ENCODE assay signal across 25 cellular contexts in genomic region chr10:102186128-102186527, GRCh38. TPM values are rescaled to one million over a fixed set of nuclear protein-coding genes. Genes with fewer than 3 reads are reported as not detected.
DNase-seq lines count a peak whose midpoint lies in the region; ATAC-seq and TF ChIP-seq lines count a peak whose summit lies in the region.
"Had no signal": no experiment of that assay in that cellular context is flagged by ENCODE, and none has a peak within 500 bp of the region (broad histone marks: within the 10 kb centered on the region; RNA-seq: fewer than 3 reads in every experiment).

No MANE protein-coding gene starts in this region.

- H3K4me1 ChIP-seq in A673 (ENCODE audit: insufficient read depth, low read length, poor library complexity, severe bottlenecking): no peaks in the 10 kb centered on the region
- peaks cover 0 to 9% (median 8%) of the 10 kb centered on the region in 3 donors for H3K4me1 ChIP-seq in esophagus squamous epithelium
- H3K4me1 ChIP-seq: gastrocnemius medialis, psoas muscle had no signal

- TF ChIP-seq CTCF in A673 (conservative IDR thresholded peaks at IDR 0.05; ENCODE audit: low read depth, low read length): no peak
- no peak for TF ChIP-seq CTCF in fibroblast of pulmonary artery (IDR thresholded peaks at IDR 0.05; ENCODE audit: low read length, missing control alignments)
- no peak for TF ChIP-seq CTCF in esophagus squamous epithelium (IDR thresholded peaks at IDR 0.05)

- intact Hi-C loops in A673 (cut with micrococcal nuclease; ENCODE audit: unreplicated experiment): no loop called here
- intact Hi-C loops in esophagus squamous epithelium (cut with DNase I): no loop called here

- no peak overlapping the region for H3K27ac ChIP-seq in A673 (ENCODE audit: low read depth, low read length, poor library complexity, severe bottlenecking)
- H3K27ac ChIP-seq in esophagus squamous epithelium: peak overlapping the region in 2 of 4 donors; percentile 17 to 31
- H3K27ac ChIP-seq: colonic mucosa, gastrocnemius medialis, neural progenitor cell, psoas muscle, VCaP had no signal

- H3K27me3 ChIP-seq in A673 (replicated peaks; ENCODE audit: insufficient read depth, low read depth, low read length, poor library complexity) (no peaks in the 10 kb centered on the region), esophagus squamous epithelium (no peaks in the 10 kb centered on the region)
- H3K27me3 ChIP-seq: colonic mucosa, gastrocnemius medialis, neural progenitor cell had no signal

- CTCF ChIA-PET in A673 (lab: Charles Lee): no interaction called here

- DNase-seq in A673 (ENCODE audit: low spot score) (peak; percentile 55), GM03348 (ENCODE audit: low spot score) (peak; percentile 17), NOMO-1 treated with DMSO at 0.1 percent for 48 hours (lab: John Stamatoyannopoulos, UW; ENCODE audit: unreplicated experiment) (peak; percentile 57), fibroblast of pulmonary artery (ENCODE audit: low read depth) (peak; percentile 66), esophagus squamous epithelium (lab: John Stamatoyannopoulos, UW) (no peak), activated gamma-delta T cell (lab: John Stamatoyannopoulos, UW) (no peak)
- DNase-seq: activated CD4-positive, alpha-beta memory T cell treated with anti-CD3 and anti-CD28 coated beads, Interleukin-2, amount 10 ng/mL, durations not matched to agents 7 days and 5 days; activated T-cell treated with anti-CD3 and anti-CD28 coated beads, Interleukin-2, amount 50 U/mL, for 4 hours; CD8-positive, alpha-beta T cell; colonic mucosa; DMS79 treated with DMSO at 0.1 percent for 48 hours; gastrocnemius medialis; midbrain; NCI-H187; NCI-H510A; psoas muscle; stimulated activated CD8-positive, alpha-beta memory T cell treated with anti-CD3 and anti-CD28 coated beads, Interleukin-4, amount 100 ng/mL, for 48 hours had no signal

- 55 to 64% methylated on average over 4 to 6 of the region's 8 CpGs for WGBS in esophagus squamous epithelium, 2 donors

- H3K9me3 ChIP-seq in A673 (ENCODE audit: low read depth, low read length, poor library complexity, severe bottlenecking): peaks cover 9% of the 10 kb centered on the region
- no peaks in the 10 kb centered on the region for H3K9me3 ChIP-seq in esophagus squamous epithelium
- H3K9me3 ChIP-seq: colonic mucosa, gastrocnemius medialis, psoas muscle had no signal

- POLR2A ChIA-PET in A673 (lab: Charles Lee; ENCODE audit: low non-redundant PET): interaction anchor here (0.6 kb wide), 1 partner anchor 683 kb away, joined by 3 read pairs; the partner anchor contains the start of gene AS3MT

- ATAC-seq in GM21447 (IDR thresholded peaks at IDR 0.05; ENCODE audit: unreplicated experiment) (no peak), HG03039 (IDR thresholded peaks at IDR 0.05; ENCODE audit: unreplicated experiment) (no peak)
- ATAC-seq: activated naive CD4-positive, alpha-beta T cell treated with anti-CD3 and anti-CD28 coated beads, Interleukin-2, amount 50 U/mL, for 72 hours; activated T-cell treated with anti-CD3 and anti-CD28 coated beads, Interleukin-2, amount 50 U/mL, for 4 hours; CD8-positive, alpha-beta T cell; gastrocnemius medialis; psoas muscle had no signal

- no peaks in the 10 kb centered on the region for H3K36me3 ChIP-seq in A673 (ENCODE audit: insufficient read depth, low read length, poor library complexity, severe bottlenecking)
- H3K36me3 ChIP-seq in esophagus squamous epithelium: no peaks in the 10 kb centered on the region
- H3K36me3 ChIP-seq: colonic mucosa, gastrocnemius medialis, neural progenitor cell had no signal

- BruUV-seq in A673 (replicated peaks; lab: Mats Ljungman, UMichigan): no TSS peak

- no peak for TF ChIP-seq POLR2A in esophagus squamous epithelium (IDR thresholded peaks at IDR 0.05)

- no peak overlapping the region for H3K4me3 ChIP-seq in A673 (ENCODE audit: low read depth, low read length, poor library complexity, severe bottlenecking)
- H3K4me3 ChIP-seq in fibroblast of pulmonary artery (replicated peaks; ENCODE audit: low read depth, low read length): no peak overlapping the region
- H3K4me3 ChIP-seq in esophagus squamous epithelium: no peak overlapping the region
- H3K4me3 ChIP-seq: colonic mucosa, gastrocnemius medialis, neural progenitor cell, psoas muscle had no signal

RNA-seq across cellular contexts. Expression of gene NOLC1, which starts 33.9 kb away (rescaled TPM):
- total RNA-seq in A673 (2021) (194 and 225 TPM in 2 replicates), esophagus squamous epithelium (10 to 100 TPM; 38.6 to 90.6 (median 83.4) TPM)

RNA-seq across cellular contexts. Expression of gene ELOVL3, which starts 40.0 kb away (rescaled TPM):
- 0.44 TPM in 1 of 2 replicates, not detected in the other for total RNA-seq in A673 (2021)
- total RNA-seq in esophagus squamous epithelium: not detected
- total RNA-seq: activated CD4-positive, alpha-beta memory T cell treated with anti-CD3 and anti-CD28 coated beads, Interleukin-2, amount 10 ng/mL, durations not matched to agents 7 days and 5 days; activated T-cell treated with anti-CD3 and anti-CD28 coated beads, Interleukin-2, amount 50 U/mL, for 4 hours; CD8-positive, alpha-beta T cell had no signal

RNA-seq across cellular contexts. Expression of gene PPRC1, which starts 53.3 kb away (rescaled TPM):
- total RNA-seq in A673 (2021): 93.8 and 103 TPM in 2 replicates
- 10 to 100 TPM; 10.5 to 29.9 (median 27.2) TPM for total RNA-seq in esophagus squamous epithelium

RNA-seq across cellular contexts. Expression of gene PITX3, which starts 55.2 kb away (rescaled TPM):
- total RNA-seq in A673 (2021) (not detected in 2 replicates), esophagus squamous epithelium (not detected)
- total RNA-seq: activated CD4-positive, alpha-beta memory T cell treated with anti-CD3 and anti-CD28 coated beads, Interleukin-2, amount 10 ng/mL, durations not matched to agents 7 days and 5 days; activated naive CD4-positive, alpha-beta T cell treated with anti-CD3 and anti-CD28 coated beads, Interleukin-2, amount 50 U/mL, for 72 hours; CD8-positive, alpha-beta T cell; colonic mucosa; M059J; OCI-LY7; subcutaneous adipose tissue had no signal

RNA-seq across cellular contexts. Expression of gene GBF1, which starts 59.2 kb away (rescaled TPM):
- total RNA-seq in A673 (2021) (48.4 and 50.0 TPM in 2 replicates), esophagus squamous epithelium (10 to 100 TPM; 22.5 to 39.0 (median 28.6) TPM)

Comparison
In these comparisons a context has a peak if more than half of its experiments do, and no peak if none do; other contexts are left out.
1. DNase-seq: peak in A673 (single experiment), GM03348 (single experiment), NOMO-1 treated with DMSO at 0.1 percent for 48 hours (single experiment) and fibroblast of pulmonary artery (single experiment); none in esophagus squamous epithelium (single experiment) and activated gamma-delta T cell (single experiment).